8 cellular contexts compared by ENCODE assay signal in the genomic region with DNA sequence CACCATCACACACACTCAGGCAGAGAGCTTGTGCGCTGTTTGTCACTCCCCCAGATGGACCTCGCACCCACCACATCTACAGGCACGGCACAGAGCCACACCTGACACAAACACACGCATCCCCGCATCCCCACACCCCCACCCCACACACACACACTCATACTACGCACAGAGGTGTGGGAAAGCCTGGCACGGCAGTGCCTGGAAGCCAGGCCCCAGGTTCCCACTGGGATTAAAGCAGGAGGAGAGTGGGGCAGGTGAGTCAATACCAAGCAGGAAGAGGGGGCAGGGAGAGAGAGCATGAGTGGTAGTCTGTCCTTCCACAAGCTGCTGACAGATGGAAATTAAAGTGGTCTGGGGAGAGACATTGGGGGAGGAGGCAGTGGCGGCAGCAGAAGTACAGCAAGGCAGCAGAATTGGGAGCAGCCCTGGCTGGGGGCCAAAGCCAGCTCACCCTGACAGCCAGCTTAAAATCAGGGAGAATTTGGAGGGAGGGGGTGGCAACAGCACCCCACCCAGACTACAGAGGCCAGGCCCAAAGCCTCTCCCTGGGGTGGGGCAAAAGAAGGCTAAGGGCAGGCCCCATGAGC. TPM values are rescaled to one million over a fixed set of nuclear protein-coding genes. Genes with fewer than 3 reads are reported as not detected.
DNase-seq lines count a peak whose midpoint lies in the region; ATAC-seq and TF ChIP-seq lines count a peak whose summit lies in the region.
"Had no signal": no experiment of that assay in that cellular context is flagged by ENCODE, and none has a peak within 500 bp of the region (broad histone marks: within the 10 kb centered on the region; RNA-seq: fewer than 3 reads in every experiment).

No MANE protein-coding gene starts in this region.

- H3K4me1 ChIP-seq in stomach, result peaks cover 51 to 61% (median 58%) of the 10 kb centered on the region in 4 donors

- WGBS in stomach, 5 donors, result 48 to 71% (median 64%) methylated on average over 8 of the region's 8 CpGs

- H3K9me3 ChIP-seq in stomach, result peaks cover 0 to 12% (median 12%) of the 10 kb centered on the region in 4 donors

- CTCF ChIA-PET in RWPE1 (lab: Yijun Ruan, JAX), result interaction anchor here (0.7 kb wide), 1 partner anchor 445 kb away, joined by 3 read pairs; no protein-coding TSS in a partner anchor

- no peak for TF ChIP-seq POLR2A in stomach (IDR thresholded peaks at IDR 0.05)

- ATAC-seq in GM21717 (IDR thresholded peaks at IDR 0.05; ENCODE audit: unreplicated experiment), result no peak
- ATAC-seq: activated CD8-positive, alpha-beta T cell treated with anti-CD3 and anti-CD28 coated beads for 36 hours had no signal

- intact Hi-C loops in stomach (cut with DNase I; ENCODE audit: low total_unique reads), result no loop called here

- no peak for TF ChIP-seq CTCF in RWPE1 (conservative IDR thresholded peaks at IDR 0.05; ENCODE audit: low read depth)
- no peak for TF ChIP-seq CTCF in stomach (IDR thresholded peaks at IDR 0.05)

- TF ChIP-seq EP300 in stomach (IDR thresholded peaks at IDR 0.05), result no peak

- DNase-seq in LHCN-M2 (ENCODE audit: low read depth) (peak; percentile 77), RWPE1 (ENCODE audit: low spot score) (peak; percentile 72), fibroblast of the conjunctiva (ENCODE audit: low read depth) (peak; percentile 45), stomach (no peak), iPS-NIHi11 (ENCODE audit: low spot score) (no peak)
- no peak for DNase-seq in stimulated activated CD4-positive, alpha-beta T cell treated with anti-CD3 and anti-CD28 coated beads, Interleukin-12 subunit alpha, Interleukin-12 subunit beta, amount 100 ng/mL, for 4 hours
- DNase-seq: activated CD8-positive, alpha-beta T cell treated with anti-CD3 and anti-CD28 coated beads for 36 hours had no signal

- H3K27ac ChIP-seq in RWPE1, result peak overlapping the region; percentile 97
- peak overlapping the region; percentile 58 to 94 (median 66) for H3K27ac ChIP-seq in stomach

- POLR2A ChIA-PET in RWPE1 (lab: Yijun Ruan, JAX; ENCODE audit: low non-redundant PET), result interaction anchor here (0.6 to 1.1 kb wide), 2 partner anchors 9 to 18 kb away, joined by 4 read pairs; no protein-coding TSS in a partner anchor

- H3K27me3 ChIP-seq in stomach, result no peaks in the 10 kb centered on the region

- H3K36me3 ChIP-seq in stomach, result peaks cover 53 to 66% (median 59%) of the 10 kb centered on the region in 4 donors

- no peak overlapping the region for H3K4me3 ChIP-seq in stomach

RNA-seq across cellular contexts. Expression of a gene that starts 20.7 kb away (rescaled TPM):
- total RNA-seq in LHCN-M2 (2014; rRNA removed) (95.9 and 114 TPM in 2 replicates), stomach (100 to 1,000 TPM in 3 of 5 donors, 10 to 100 TPM in 2; 59.4 to 238 (median 126) TPM)
- polyA plus RNA-seq in LHCN-M2 (2012), result 124 TPM
- 100 to 1,000 TPM in 2 of 3 donors, 10 to 100 TPM in 1; 84.9 to 136 (median 111) TPM for polyA plus RNA-seq in stomach

RNA-seq across cellular contexts. Expression of a gene that starts 31.6 kb away (rescaled TPM):
- total RNA-seq in LHCN-M2 (2014; rRNA removed) (150 and 169 TPM in 2 replicates), stomach (10 to 100 TPM; 15.8 to 62.9 (median 41.9) TPM)
- 126 TPM for polyA plus RNA-seq in LHCN-M2 (2012)
- 10 to 100 TPM; 43.5 to 58.8 (median 50.6) TPM for polyA plus RNA-seq in stomach

RNA-seq across cellular contexts. Expression of a gene that starts 34.1 kb away (rescaled TPM):
- not detected in 2 replicates for total RNA-seq in LHCN-M2 (2014; rRNA removed)
- not detected for polyA plus RNA-seq in LHCN-M2 (2012)
- 1 to 10 TPM in 1 of 5 donors, under 1 TPM in 1, not detected in 3; 0.18 to 1.7 TPM for total RNA-seq in stomach
- not detected for polyA plus RNA-seq in stomach
- total RNA-seq: activated CD8-positive, alpha-beta T cell treated with anti-CD3 and anti-CD28 coated beads for 36 hours had no signal

Comparison
In these comparisons a context has a peak if more than half of its experiments do, and no peak if none do; other contexts are left out.
1. DNase-seq: peak in LHCN-M2 (single experiment), RWPE1 (single experiment) and fibroblast of the conjunctiva (single experiment); none in stomach (single experiment), stimulated activated CD4-positive, alpha-beta T cell treated with anti-CD3 and anti-CD28 coated beads, Interleukin-12 subunit alpha, Interleukin-12 subunit beta, amount 100 ng/mL, for 4 hours (single experiment) and iPS-NIHi11 (single experiment).